ENCODE assay signal across 18 cellular contexts in genomic region chr14:58813745-58814144, GRCh38.
DNase-seq lines count a peak whose midpoint lies in the region; ATAC-seq, FAIRE-seq and TF ChIP-seq lines count a peak whose summit lies in the region.
"Had no signal": no experiment of that assay in that cellular context is flagged by ENCODE, and none has a peak within 500 bp of the region (broad histone marks: within the 10 kb centered on the region; RNA-seq: fewer than 3 reads in every experiment).

No MANE protein-coding gene starts in this region.

- peaks cover 1% of the 10 kb centered on the region in 2 donors for H3K27me3 Mint-ChIP-seq in CD4-positive, alpha-beta memory T cell
- H3K27me3 Mint-ChIP-seq: B cell had no signal

- H3K27ac ChIP-seq in A549 (no peak overlapping the region), osteoblast (ENCODE audit: low read depth, low read length) (peak overlapping the region; percentile 55), kidney (ENCODE audit: low read depth in 2 of 2, low read length in 2 of 2) (no peak overlapping the region)
- no peak overlapping the region for H3K27ac ChIP-seq in CD4-positive, alpha-beta memory T cell (ENCODE audit: low read depth, low read length)
- H3K27ac ChIP-seq: SJSA1 had no signal

- ATAC-seq in A549, result no peak
- ATAC-seq: GM23338, Right ventricle myocardium inferior had no signal

- H3K4me3 Mint-ChIP-seq in CD4-positive, alpha-beta memory T cell, result no peak overlapping the region
- H3K4me3 Mint-ChIP-seq: B cell, CD14-positive monocyte, GM23338, IgD-negative memory B cell had no signal

- H3K27me3 ChIP-seq in osteoblast (ENCODE audit: insufficient read depth, low read length), result no peaks in the 10 kb centered on the region
- no peaks in the 10 kb centered on the region for H3K27me3 ChIP-seq in CD4-positive, alpha-beta memory T cell (ENCODE audit: insufficient read depth, low read length)

- no peak for TF ChIP-seq RAD21 in A549 (conservative IDR thresholded peaks at IDR 0.05 in 1 of 2, IDR thresholded peaks at IDR 0.05 in 1 of 2)

- WGBS in A549 (ENCODE audit: missing lambda C conversion rate), result 59% methylated on average over 2 of the region's 2 CpGs

- H4K20me1 ChIP-seq in osteoblast (ENCODE audit: insufficient read depth, low read length), result no peaks in the 10 kb centered on the region

- H3K9me3 Mint-ChIP-seq in CD4-positive, alpha-beta memory T cell, result peaks cover 0 to 2% (median 0%) of the 10 kb centered on the region in 8 donors
- H3K9me3 Mint-ChIP-seq: GM23338 had no signal

- no peaks in the 10 kb centered on the region for H3K79me2 ChIP-seq in osteoblast (ENCODE audit: insufficient read depth, low read length)

- POLR2A ChIA-PET in A549 (lab: Yijun Ruan, JAX), result no interaction called here
- POLR2A ChIA-PET in CD4-positive, alpha-beta memory T cell (lab: Charles Lee; ENCODE audit: partially characterized antibody), result no interaction called here

- H3K9me3 ChIP-seq in A549 (no peaks in the 10 kb centered on the region), osteoblast (ENCODE audit: low read depth, low read length) (no peaks in the 10 kb centered on the region), kidney (ENCODE audit: control insufficient read depth in 1 of 2, low read length in 2 of 2) (no peaks in the 10 kb centered on the region)
- H3K9me3 ChIP-seq in CD4-positive, alpha-beta memory T cell (ENCODE audit: control insufficient read depth in 1 of 2, low read length in 2 of 2), result no peaks in the 10 kb centered on the region
- H3K9me3 ChIP-seq: SJSA1 had no signal

- peaks cover 4% of the 10 kb centered on the region; the same call in 2 of the 3 replicates for H3K4me1 ChIP-seq in A549
- peaks cover 33% of the 10 kb centered on the region for H3K4me1 ChIP-seq in osteoblast (ENCODE audit: insufficient read depth, low read length)
- no peaks in the 10 kb centered on the region for H3K4me1 ChIP-seq in kidney (ENCODE audit: control insufficient read depth in 1 of 2, insufficient read depth in 1 of 2, low read depth in 1 of 2, low read length in 2 of 2)
- H3K4me1 ChIP-seq in CD4-positive, alpha-beta memory T cell (ENCODE audit: insufficient read depth, low read length), result no peaks in the 10 kb centered on the region

- H3K4me1 Mint-ChIP-seq in CD4-positive, alpha-beta memory T cell, result no peaks in the 10 kb centered on the region
- H3K4me1 Mint-ChIP-seq: B cell, CD14-positive monocyte, IgD-negative memory B cell had no signal

- H3K4me3 ChIP-seq in A549 (no peak overlapping the region), osteoblast (ENCODE audit: insufficient read depth, low read length) (no peak overlapping the region), kidney (ENCODE audit: low read length in 2 of 2) (no peak overlapping the region)
- H3K4me3 ChIP-seq in CD4-positive, alpha-beta memory T cell (ENCODE audit: low read length in 2 of 2), result no peak overlapping the region
- H3K4me3 ChIP-seq: GM23338, SJSA1 had no signal

- no peak overlapping the region for H2AFZ ChIP-seq in osteoblast (ENCODE audit: low read length)
- H2AFZ ChIP-seq: GM23338 had no signal

- intact Hi-C loops in kidney (cut with DNase I), result no loop called here
- intact Hi-C loops in CD4-positive, alpha-beta memory T cell (cut with micrococcal nuclease), result no loop called here

- CTCF ChIA-PET in A549 (lab: Yijun Ruan, JAX), result no interaction called here
- CTCF ChIA-PET in CD4-positive, alpha-beta memory T cell (lab: Charles Lee; ENCODE audit: partially characterized antibody), result no interaction called here

- DNase-seq in A549 (ENCODE audit: low read depth in 1 of 2, low spot score in 1 of 2) (no peak), GM18507 (ENCODE audit: extremely low spot score, insufficient read length, low read depth) (no peak), NCI-H69 (lab: John Stamatoyannopoulos, UW) (peak; percentile 43), osteoblast (ENCODE audit: insufficient read length, low spot score, missing footprints) (no peak), kidney (no peak), hypothalamus (lab: John Stamatoyannopoulos, UW) (no peak)
- DNase-seq in CD4-positive, alpha-beta memory T cell, result no peak
- DNase-seq: HCEC 1CT, NCI-H1105 treated with DMSO at 0.1 percent for 48 hours, NCI-H2029 treated with DMSO at 0.1 percent for 48 hours, T-helper 1 cell had no signal

- H3K9ac ChIP-seq in kidney (ENCODE audit: low read length in 2 of 2), result no peak overlapping the region

- TF ChIP-seq CTCF in A549 (IDR thresholded peaks at IDR 0.05) (no peak), osteoblast (IDR thresholded peaks at IDR 0.05; ENCODE audit: extremely low read depth, low read depth, low read length) (no peak), kidney (IDR thresholded peaks at IDR 0.05; ENCODE audit: borderline replicate concordance, extremely low read depth, insufficient read depth) (no peak)

- TF ChIP-seq EP300 in A549 (IDR thresholded peaks at IDR 0.05), result no peak

- no peak overlapping the region for H3K27ac Mint-ChIP-seq in CD4-positive, alpha-beta memory T cell
- H3K27ac Mint-ChIP-seq: B cell, CD14-positive monocyte, GM23338, IgD-negative memory B cell had no signal

- FAIRE-seq in A549 (lab: Jason Lieb, UNC) (peak; percentile 13), GM18507 (lab: Jason Lieb, UNC) (peak; percentile 21), kidney (lab: Jason Lieb, UNC) (no peak)
- FAIRE-seq: A204.1 had no signal

- H3K4me2 ChIP-seq in A549, result no peak overlapping the region
- no peak overlapping the region for H3K4me2 ChIP-seq in osteoblast (ENCODE audit: insufficient read depth, low read length)
- H3K4me2 ChIP-seq: GM23338 had no signal

- H3K36me3 Mint-ChIP-seq in CD4-positive, alpha-beta memory T cell, result no peaks in the 10 kb centered on the region
- H3K36me3 Mint-ChIP-seq: CD14-positive monocyte, IgD-negative memory B cell had no signal

- no peak for TF ChIP-seq POLR2A in A549 (IDR thresholded peaks at IDR 0.05; ENCODE audit: low read length)

- H3K36me3 ChIP-seq in osteoblast (ENCODE audit: insufficient read depth, low read length) (no peaks in the 10 kb centered on the region), kidney (ENCODE audit: control insufficient read depth in 1 of 2, insufficient read depth in 2 of 2, low read length in 2 of 2) (no peaks in the 10 kb centered on the region)
- H3K36me3 ChIP-seq in CD4-positive, alpha-beta memory T cell (ENCODE audit: insufficient read depth, low read length), result no peaks in the 10 kb centered on the region
- H3K36me3 ChIP-seq: SJSA1 had no signal

TF ChIP-seq in A549, 52 proteins besides CTCF, POLR2A, EP300 and RAD21:
- TF ChIP-seq ATOH8 (CRISPR knock-in tag; IDR thresholded peaks at IDR 0.05; ENCODE audit: low read depth) (no peak), FOSL2 (IDR thresholded peaks at IDR 0.05) (no peak), FOSL2 (CRISPR knock-in tag; IDR thresholded peaks at IDR 0.05) (no peak), HDAC2 (IDR thresholded peaks at IDR 0.05) (no peak), FOXS1 (CRISPR knock-in tag; IDR thresholded peaks at IDR 0.05) (no peak), CEBPB (IDR thresholded peaks at IDR 0.05) (no peak), EHF (CRISPR knock-in tag; IDR thresholded peaks at IDR 0.05) (no peak), ZC3H11A (IDR thresholded peaks at IDR 0.05) (no peak), BHLHE40 (IDR thresholded peaks at IDR 0.05; ENCODE audit: low read depth, low read length) (no peak), MYC (IDR thresholded peaks at IDR 0.05; ENCODE audit: borderline replicate concordance, low read length) (no peak)
- TF ChIP-seq, protein P1, sequence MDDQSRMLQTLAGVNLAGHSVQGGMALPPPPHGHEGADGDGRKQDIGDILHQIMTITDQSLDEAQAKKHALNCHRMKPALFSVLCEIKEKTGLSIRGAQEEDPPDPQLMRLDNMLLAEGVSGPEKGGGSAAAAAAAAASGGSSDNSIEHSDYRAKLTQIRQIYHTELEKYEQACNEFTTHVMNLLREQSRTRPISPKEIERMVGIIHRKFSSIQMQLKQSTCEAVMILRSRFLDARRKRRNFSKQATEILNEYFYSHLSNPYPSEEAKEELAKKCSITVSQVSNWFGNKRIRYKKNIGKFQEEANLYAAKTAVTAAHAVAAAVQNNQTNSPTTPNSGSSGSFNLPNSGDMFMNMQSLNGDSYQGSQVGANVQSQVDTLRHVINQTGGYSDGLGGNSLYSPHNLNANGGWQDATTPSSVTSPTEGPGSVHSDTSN (IDR thresholded peaks at IDR 0.05), result no peak
- TF ChIP-seq, protein P2, sequence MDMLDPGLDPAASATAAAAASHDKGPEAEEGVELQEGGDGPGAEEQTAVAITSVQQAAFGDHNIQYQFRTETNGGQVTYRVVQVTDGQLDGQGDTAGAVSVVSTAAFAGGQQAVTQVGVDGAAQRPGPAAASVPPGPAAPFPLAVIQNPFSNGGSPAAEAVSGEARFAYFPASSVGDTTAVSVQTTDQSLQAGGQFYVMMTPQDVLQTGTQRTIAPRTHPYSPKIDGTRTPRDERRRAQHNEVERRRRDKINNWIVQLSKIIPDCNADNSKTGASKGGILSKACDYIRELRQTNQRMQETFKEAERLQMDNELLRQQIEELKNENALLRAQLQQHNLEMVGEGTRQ (IDR thresholded peaks at IDR 0.05), result no peak
